Comparison of ENCODE assay signal across 1 cellular context in genomic region chr6:3965071-3965718, GRCh38.
TF ChIP-seq lines count a peak whose summit lies in the region.

No MANE protein-coding gene starts in this region.

TF ChIP-seq in HepG2, 621 proteins besides CTCF, POLR2A, EP300 and RAD21 (continued from another document and continues in another):
- TF ChIP-seq ERF (CRISPR knock-in tag; IDR thresholded peaks at IDR 0.05) (no peak), MAFK (conservative IDR thresholded peaks at IDR 0.05 in 1 of 2, IDR thresholded peaks at IDR 0.05 in 1 of 2; ENCODE audit: low read length in 2 of 2) (peak in 1 of 2 experiments; percentile 66; a peak in 2 of 4 replicates), ZNF296 (CRISPR knock-in tag; conservative IDR thresholded peaks at IDR 0.05) (no peak), HNRNPL (IDR thresholded peaks at IDR 0.05; ENCODE audit: low read depth, low read length) (no peak), KDM1A (CRISPR knock-in tag; IDR thresholded peaks at IDR 0.05) (no peak), THRA (CRISPR knock-in tag; IDR thresholded peaks at IDR 0.05; ENCODE audit: borderline replicate concordance) (no peak), ZHX2 (IDR thresholded peaks at IDR 0.05; ENCODE audit: low read depth) (no peak), ZHX2 (CRISPR knock-in tag; IDR thresholded peaks at IDR 0.05; ENCODE audit: borderline replicate concordance) (no peak), ZNF775 (CRISPR knock-in tag; IDR thresholded peaks at IDR 0.05; ENCODE audit: borderline replicate concordance) (no peak), MTA1 (CRISPR knock-in tag; IDR thresholded peaks at IDR 0.05; ENCODE audit: borderline replicate concordance) (no peak), ZBTB7A (CRISPR knock-in tag; IDR thresholded peaks at IDR 0.05) (no peak), ZFX (CRISPR knock-in tag; IDR thresholded peaks at IDR 0.05; ENCODE audit: low read depth) (no peak), ZXDC (CRISPR knock-in tag; IDR thresholded peaks at IDR 0.05) (no peak), ZNF83 (CRISPR knock-in tag; IDR thresholded peaks at IDR 0.05; ENCODE audit: borderline replicate concordance) (no peak), CCDC6 (CRISPR knock-in tag; IDR thresholded peaks at IDR 0.05) (no peak), ZMYM4 (CRISPR knock-in tag; IDR thresholded peaks at IDR 0.05) (0 out of 2 replicates have a peak, but pooled peaks have one; percentile 10), ZNF788 (CRISPR knock-in tag; IDR thresholded peaks at IDR 0.05; ENCODE audit: borderline replicate concordance) (no peak), JUNB (CRISPR knock-in tag; IDR thresholded peaks at IDR 0.05; ENCODE audit: borderline replicate concordance) (no peak), POLR2G (IDR thresholded peaks at IDR 0.05; ENCODE audit: low read depth, low read length) (no peak), ATAD3A (CRISPR knock-in tag; IDR thresholded peaks at IDR 0.05) (no peak), GPN1 (CRISPR knock-in tag; IDR thresholded peaks at IDR 0.05; ENCODE audit: borderline replicate concordance) (no peak), ARID5B (CRISPR knock-in tag; IDR thresholded peaks at IDR 0.05) (0 out of 2 replicates have a peak, but pooled peaks have one; percentile 15), SRSF9 (IDR thresholded peaks at IDR 0.05; ENCODE audit: borderline replicate concordance, insufficient read depth, low read depth, low read length, poor library complexity, severe bottlenecking) (no peak), KDM4B (CRISPR knock-in tag; IDR thresholded peaks at IDR 0.05) (no peak), ATF1 (CRISPR knock-in tag; IDR thresholded peaks at IDR 0.05) (no peak), GABPA (IDR thresholded peaks at IDR 0.05; ENCODE audit: low read depth, low read length) (no peak), GABPA (CRISPR knock-in tag; IDR thresholded peaks at IDR 0.05; ENCODE audit: low read depth) (no peak), BATF2 (CRISPR knock-in tag; IDR thresholded peaks at IDR 0.05) (no peak), GATAD1 (CRISPR knock-in tag; IDR thresholded peaks at IDR 0.05) (no peak), ATF4 (CRISPR knock-in tag; IDR thresholded peaks at IDR 0.05) (no peak), IKZF1 (IDR thresholded peaks at IDR 0.05) (no peak), ZZZ3 (CRISPR knock-in tag; IDR thresholded peaks at IDR 0.05; ENCODE audit: borderline replicate concordance) (no peak), ZBTB49 (CRISPR knock-in tag; IDR thresholded peaks at IDR 0.05; ENCODE audit: borderline replicate concordance) (no peak), HINFP (CRISPR knock-in tag; IDR thresholded peaks at IDR 0.05; ENCODE audit: low read depth) (no peak), HMG20A (CRISPR knock-in tag; IDR thresholded peaks at IDR 0.05; ENCODE audit: borderline replicate concordance) (no peak), ZNF335 (CRISPR knock-in tag; IDR thresholded peaks at IDR 0.05) (no peak), PAF1 (CRISPR knock-in tag; IDR thresholded peaks at IDR 0.05) (no peak), ZNF761 (CRISPR knock-in tag; conservative IDR thresholded peaks at IDR 0.05) (no peak)
